Comparison of ENCODE assay signal across 22 cellular contexts in genomic region chr19:31560021-31560770, GRCh38.
A peak's percentile ranks its signal among the peaks of the same experiment; 100 is the strongest.
DNase-seq lines count a peak whose midpoint lies in the region; TF ChIP-seq lines count a peak whose summit lies in the region.
"Had no signal": no experiment of that assay in that cellular context is flagged by ENCODE, and none has a peak within 500 bp of the region (broad histone marks: within the 10 kb centered on the region; RNA-seq: fewer than 3 reads in every experiment).

No MANE protein-coding gene starts in this region.

- H2AFZ ChIP-seq in GM23248 = no peak overlapping the region

- no peak overlapping the region for H3K27ac Mint-ChIP-seq in endodermal cell
- H3K27ac Mint-ChIP-seq in activated CD4-positive, alpha-beta T cell treated with anti-CD3 and anti-CD28 coated beads, Interleukin-2, amount 10 ng/mL, durations not matched to agents 24 days and 14 days = no peak overlapping the region

- H3K4me2 ChIP-seq in GM23248 (ENCODE audit: unreplicated experiment) = no peak overlapping the region
- H3K4me2 ChIP-seq: BLaER1 had no signal

- H3K27ac ChIP-seq in GM23248 = no peak overlapping the region
- peak overlapping the region; percentile 66 for H3K27ac ChIP-seq in SJSA1
- no peak overlapping the region for H3K27ac ChIP-seq in endodermal cell (ENCODE audit: low read depth, low read length)
- H3K27ac ChIP-seq: BLaER1, SK-N-MC had no signal

- H3K4me3 ChIP-seq in GM23248 = no peak overlapping the region
- no peak overlapping the region for H3K4me3 ChIP-seq in SJSA1
- no peak overlapping the region for H3K4me3 ChIP-seq in endodermal cell (ENCODE audit: low read length)
- H3K4me3 ChIP-seq: BLaER1, SK-N-MC had no signal

- H3K36me3 ChIP-seq in GM23248 (ENCODE audit: low read depth) = no peaks in the 10 kb centered on the region
- H3K36me3 ChIP-seq in SJSA1 = no peaks in the 10 kb centered on the region
- H3K36me3 ChIP-seq in endodermal cell (ENCODE audit: control insufficient read depth, insufficient read depth, low read length) = no peaks in the 10 kb centered on the region
- H3K36me3 ChIP-seq: BLaER1 had no signal

- no peak overlapping the region for H3K4me3 Mint-ChIP-seq in endodermal cell
- no peak overlapping the region for H3K4me3 Mint-ChIP-seq in activated CD4-positive, alpha-beta T cell treated with anti-CD3 and anti-CD28 coated beads, Interleukin-2, amount 10 ng/mL, durations not matched to agents 24 days and 14 days
- H3K4me3 Mint-ChIP-seq: CD4-positive, CD25-positive, alpha-beta regulatory T cell; H9 had no signal

- intact Hi-C loops in activated CD4-positive, alpha-beta T cell treated with anti-CD3 and anti-CD28 coated beads, Interleukin-2, amount 10 ng/mL, durations not matched to agents 24 days and 14 days (cut with micrococcal nuclease) = no loop called here

- TF ChIP-seq CTCF in endodermal cell (conservative IDR thresholded peaks at IDR 0.05) = no peak

- peaks cover 13% of the 10 kb centered on the region for H3K4me1 Mint-ChIP-seq in endodermal cell
- H3K4me1 Mint-ChIP-seq in activated CD4-positive, alpha-beta T cell treated with anti-CD3 and anti-CD28 coated beads, Interleukin-2, amount 10 ng/mL, durations not matched to agents 24 days and 14 days = no peaks in the 10 kb centered on the region
- H3K4me1 Mint-ChIP-seq: CD4-positive, CD25-positive, alpha-beta regulatory T cell had no signal

- H3K9ac ChIP-seq in GM23248 = no peak overlapping the region
- no peak overlapping the region for H3K9ac ChIP-seq in endodermal cell (ENCODE audit: extremely low read depth, low read length, poor library complexity, severe bottlenecking)
- H3K9ac ChIP-seq: BLaER1 had no signal

- H3K36me3 Mint-ChIP-seq in endodermal cell (ENCODE audit: low read depth) = peaks cover 3% of the 10 kb centered on the region
- H3K36me3 Mint-ChIP-seq in activated CD4-positive, alpha-beta T cell treated with anti-CD3 and anti-CD28 coated beads, Interleukin-2, amount 10 ng/mL, durations not matched to agents 24 days and 14 days (ENCODE audit: low read depth) = no peaks in the 10 kb centered on the region
- H3K36me3 Mint-ChIP-seq: CD4-positive, CD25-positive, alpha-beta regulatory T cell had no signal

- H3K9me3 ChIP-seq in GM23248 (ENCODE audit: low read depth) = no peaks in the 10 kb centered on the region
- H3K9me3 ChIP-seq in SJSA1 (replicated peaks) = no peaks in the 10 kb centered on the region; the same call in 1 of the 2 replicates
- H3K9me3 ChIP-seq in endodermal cell (ENCODE audit: control insufficient read depth, low read length) = peaks cover 14% of the 10 kb centered on the region
- H3K9me3 ChIP-seq: BLaER1 had no signal

- no peaks in the 10 kb centered on the region for H4K20me1 ChIP-seq in GM23248 (ENCODE audit: insufficient read depth)
- H4K20me1 ChIP-seq: BLaER1 had no signal

- no peaks in the 10 kb centered on the region for H3K4me1 ChIP-seq in GM23248 (ENCODE audit: insufficient read depth)
- H3K4me1 ChIP-seq in SJSA1 (replicated peaks) = peaks cover 18% of the 10 kb centered on the region
- peaks cover 3% of the 10 kb centered on the region for H3K4me1 ChIP-seq in endodermal cell (ENCODE audit: control insufficient read depth, insufficient read depth, low read length)
- H3K4me1 ChIP-seq: BLaER1 had no signal

- peaks cover 3% of the 10 kb centered on the region for H3K27me3 Mint-ChIP-seq in endodermal cell (ENCODE audit: insufficient read depth)
- H3K27me3 Mint-ChIP-seq in activated CD4-positive, alpha-beta T cell treated with anti-CD3 and anti-CD28 coated beads, Interleukin-2, amount 10 ng/mL, durations not matched to agents 24 days and 14 days = no peaks in the 10 kb centered on the region

- 50 to 57% methylated on average over 14 of the region's 14 CpGs for WGBS in GM23248 (ENCODE audit: low coverage in 1 of 2, low lambda C conversion rate in 2 of 2, missing lambda C conversion rate in 2 of 2), 2 experiments
- WGBS in endodermal cell (ENCODE audit: insufficient coverage in 1 of 2, insufficient read length in 1 of 2), 2 experiments = 94 to 98% methylated on average over 7 to 14 of the region's 14 CpGs

- peak; percentile 15 for DNase-seq in GM23248
- peak in 1 of 2 experiments; percentile 45 for DNase-seq in SJSA1 (ENCODE audit: low read depth in 1 of 2, low spot score in 2 of 2)
- DNase-seq in endodermal cell = peak; percentile 22
- DNase-seq in pons (ENCODE audit: low spot score) = peak; percentile 29
- DNase-seq in activated CD4-positive, alpha-beta T cell treated with anti-CD3 and anti-CD28 coated beads, Interleukin-2, amount 10 ng/mL, durations not matched to agents 24 days and 14 days = no peak
- no peak for DNase-seq in NCI-H2107 (lab: John Stamatoyannopoulos, UW)
- DNase-seq in middle frontal gyrus (ENCODE audit: extremely low spot score, low spot score) = no peak
- DNase-seq in stimulated activated CD4-positive, alpha-beta T cell treated with anti-CD3 and anti-CD28 coated beads, Interleukin-2, amount 100 ng/mL, for 48 hours = no peak
- DNase-seq: CD4-positive, CD25-positive, alpha-beta regulatory T cell; H9; NCI-H1048; NCI-H1417; NCI-H1694; NCI-H2081; NCI-H2171; NCI-H345; NCI-H524; NCI-H748 treated with DMSO at 0.1 percent for 48 hours; NK-92 treated with Interleukin-12 subunit alpha and Interleukin-12 subunit beta, amount 100 ng/mL, for 24 hours; PC-3 had no signal

- H3F3A ChIP-seq in GM23248 (ENCODE audit: insufficient read depth) = peaks cover 5% of the 10 kb centered on the region; the same call in 1 of the 2 replicates

- peaks cover 17% of the 10 kb centered on the region for H3K9me3 Mint-ChIP-seq in endodermal cell
- H3K9me3 Mint-ChIP-seq in activated CD4-positive, alpha-beta T cell treated with anti-CD3 and anti-CD28 coated beads, Interleukin-2, amount 10 ng/mL, durations not matched to agents 24 days and 14 days = peaks cover 23% of the 10 kb centered on the region

- H3K27me3 ChIP-seq in GM23248 (replicated peaks; ENCODE audit: insufficient read depth) = peaks cover 12% of the 10 kb centered on the region; the same call in 1 of the 2 replicates
- H3K27me3 ChIP-seq in SJSA1 (replicated peaks) = no peaks in the 10 kb centered on the region
- no peaks in the 10 kb centered on the region for H3K27me3 ChIP-seq in endodermal cell (ENCODE audit: control insufficient read depth, insufficient read depth, low read length, poor library complexity, severe bottlenecking)
- H3K27me3 ChIP-seq: BLaER1 had no signal

- in situ Hi-C loops in GM23248 (cut with MboI) = no loop called here

- H3K9me2 ChIP-seq in GM23248 (ENCODE audit: insufficient read depth) = no peaks in the 10 kb centered on the region

- H3K79me2 ChIP-seq in GM23248 (ENCODE audit: insufficient read depth) = no peaks in the 10 kb centered on the region

Comparison
In these comparisons a context has a peak if more than half of its experiments do, and no peak if none do; other contexts are left out.
1. DNase-seq: peak in GM23248 (single experiment), endodermal cell (single experiment) and pons (single experiment); none in activated CD4-positive, alpha-beta T cell treated with anti-CD3 and anti-CD28 coated beads, Interleukin-2, amount 10 ng/mL, durations not matched to agents 24 days and 14 days (single experiment), NCI-H2107 (single experiment), middle frontal gyrus (single experiment) and stimulated activated CD4-positive, alpha-beta T cell treated with anti-CD3 and anti-CD28 coated beads, Interleukin-2, amount 100 ng/mL, for 48 hours (0 of 2).